In genomic region chr9:31137850-31138160, GRCh38 we compare ENCODE assay signal across 23 cellular contexts.
A peak's percentile ranks its signal among the peaks of the same experiment; 100 is the strongest.
DNase-seq lines count a peak whose midpoint lies in the region; ATAC-seq and TF ChIP-seq lines count a peak whose summit lies in the region.
"Had no signal": no experiment of that assay in that cellular context is flagged by ENCODE, and none has a peak within 500 bp of the region (broad histone marks: within the 10 kb centered on the region; RNA-seq: fewer than 3 reads in every experiment).

No MANE protein-coding gene starts in this region.

- H3K9me3 ChIP-seq in HCT116 (ENCODE audit: control insufficient read depth in 1 of 2, insufficient read depth in 1 of 2, low read depth in 1 of 2, low read length in 2 of 2), result no peaks in the 10 kb centered on the region
- H3K9me3 ChIP-seq in osteoblast (ENCODE audit: low read depth, low read length), result no peaks in the 10 kb centered on the region
- no peaks in the 10 kb centered on the region for H3K9me3 ChIP-seq in stomach
- H3K9me3 ChIP-seq in heart right ventricle, result no peaks in the 10 kb centered on the region
- H3K9me3 ChIP-seq: SK-N-SH had no signal

- in situ Hi-C loops in SK-MEL-5 (cut with HindIII; ENCODE audit: low pct_unique_long_range_greater_than_20kb, low sequenced_read_pairs), result no loop called here

- CTCF ChIA-PET in HCT116 (lab: Charles Lee), result no interaction called here

- BruUV-seq in HCT116 (replicated peaks; lab: Mats Ljungman, UMichigan), result no TSS peak

- TF ChIP-seq CTCF in HCT116 (IDR thresholded peaks at IDR 0.05 in 2 of 3, conservative IDR thresholded peaks at IDR 0.05 in 1 of 3; ENCODE audit: borderline replicate concordance in 1 of 3, insufficient read depth in 1 of 3, low read depth in 2 of 3, low read length in 2 of 3), result no peak
- no peak for TF ChIP-seq CTCF in fibroblast of the aortic adventitia (IDR thresholded peaks at IDR 0.05; ENCODE audit: insufficient read depth, low read length)
- no peak for TF ChIP-seq CTCF in osteoblast (IDR thresholded peaks at IDR 0.05; ENCODE audit: extremely low read depth, low read depth, low read length)
- TF ChIP-seq CTCF in stomach (IDR thresholded peaks at IDR 0.05), result no peak
- no peak for TF ChIP-seq CTCF in heart right ventricle (IDR thresholded peaks at IDR 0.05)

- no peak for TF ChIP-seq RAD21 in HCT116 (IDR thresholded peaks at IDR 0.05; ENCODE audit: low read depth)

- no peak overlapping the region for H3K4me3 ChIP-seq in HCT116 (replicated peaks in 1 of 2; ENCODE audit: low read depth in 1 of 2, low read length in 2 of 2)
- H3K4me3 ChIP-seq in fibroblast of the aortic adventitia (ENCODE audit: low read depth, low read length), result no peak overlapping the region
- no peak overlapping the region for H3K4me3 ChIP-seq in osteoblast (ENCODE audit: insufficient read depth, low read length)
- H3K4me3 ChIP-seq in stomach, result no peak overlapping the region
- no peak overlapping the region for H3K4me3 ChIP-seq in heart right ventricle

- ATAC-seq in HCT116 (peak; percentile 47), heart right ventricle (no peak)
- ATAC-seq: activated CD8-positive, alpha-beta memory T cell treated with anti-CD3 and anti-CD28 coated beads, Interleukin-2, amount 10 ng/mL, durations not matched to agents 7 days and 5 days had no signal

- no peak for TF ChIP-seq EP300 in stomach (IDR thresholded peaks at IDR 0.05)

- H4K20me1 ChIP-seq in HCT116 (ENCODE audit: insufficient read depth) (no peaks in the 10 kb centered on the region), osteoblast (ENCODE audit: insufficient read depth, low read length) (no peaks in the 10 kb centered on the region)

- H3K36me3 ChIP-seq in HCT116 (ENCODE audit: control insufficient read depth in 1 of 2, insufficient read depth in 2 of 2, low read length in 2 of 2) (no peaks in the 10 kb centered on the region), osteoblast (ENCODE audit: insufficient read depth, low read length) (no peaks in the 10 kb centered on the region), stomach (no peaks in the 10 kb centered on the region), heart right ventricle (no peaks in the 10 kb centered on the region)

- H3K27ac ChIP-seq in HCT116 (ENCODE audit: low read depth, low read length) (no peak overlapping the region), osteoblast (ENCODE audit: low read depth, low read length) (peak overlapping the region; percentile 66), stomach (peak overlapping the region in 2 of 5 donors; percentile 4 to 69), heart right ventricle (no peak overlapping the region)
- H3K27ac ChIP-seq: KMS-11, VCaP had no signal

- intact Hi-C loops in HCT116 (cut with micrococcal nuclease), result no loop called here
- intact Hi-C loops in stomach (cut with DNase I; ENCODE audit: low total_unique reads), result no loop called here
- intact Hi-C loops in heart right ventricle (cut with DNase I), result no loop called here

- peak overlapping the region; percentile 38 for H3K4me2 ChIP-seq in HCT116 (ENCODE audit: low read length)
- no peak overlapping the region for H3K4me2 ChIP-seq in osteoblast (ENCODE audit: insufficient read depth, low read length)
- H3K4me2 ChIP-seq: SK-N-SH had no signal

- TF ChIP-seq POLR2A in HCT116 (IDR thresholded peaks at IDR 0.05; ENCODE audit: borderline replicate concordance, extremely low read depth, insufficient read depth, insufficient read length) (no peak), stomach (IDR thresholded peaks at IDR 0.05) (no peak)

- DNase-seq in HCT116 (ENCODE audit: low read depth, low spot score) (no peak), SK-MEL-5 (ENCODE audit: low read depth, low spot score) (peak; percentile 42), fibroblast of the aortic adventitia (ENCODE audit: low read depth) (peak; percentile 1), osteoblast (ENCODE audit: insufficient read length, low spot score, missing footprints) (no peak), stomach (no peak), NCI-H524 treated with DMSO at 0.1 percent for 48 hours (lab: John Stamatoyannopoulos, UW) (no peak), NCI-H2196 treated with DMSO at 0.1 percent for 48 hours (lab: John Stamatoyannopoulos, UW; ENCODE audit: unreplicated experiment) (no peak), heart right ventricle (no peak)
- DNase-seq: activated CD4-positive, alpha-beta T cell treated with anti-CD3 and anti-CD28 coated beads for 48 hours; activated CD8-positive, alpha-beta memory T cell treated with anti-CD3 and anti-CD28 coated beads, Interleukin-2, amount 10 ng/mL, durations not matched to agents 7 days and 5 days; activated naive CD4-positive, alpha-beta T cell treated with anti-CD3 and anti-CD28 coated beads, Interleukin-2, amount 10 ng/mL, durations not matched to agents 7 days and 5 days; amygdala; CD4-positive, alpha-beta memory T cell; dermis blood vessel endothelial cell; hippocampal formation; immature natural killer cell; NCI-H1694; NCI-H2171; NCI-H526; SK-N-SH; stimulated activated CD8-positive, alpha-beta memory T cell treated with anti-CD3 and anti-CD28 coated beads, Interleukin-4, amount 100 ng/mL, for 48 hours had no signal

- H3K27me3 ChIP-seq in HCT116 (ENCODE audit: insufficient read depth, low read length), result no peaks in the 10 kb centered on the region
- no peaks in the 10 kb centered on the region for H3K27me3 ChIP-seq in osteoblast (ENCODE audit: insufficient read depth, low read length)
- H3K27me3 ChIP-seq in stomach, result no peaks in the 10 kb centered on the region
- no peaks in the 10 kb centered on the region for H3K27me3 ChIP-seq in heart right ventricle

- POLR2A ChIA-PET in HCT116 (lab: Charles Lee), result no interaction called here

- H3K9me2 ChIP-seq in HCT116 (ENCODE audit: insufficient read depth), result no peaks in the 10 kb centered on the region
- H3K9me2 ChIP-seq: SK-N-SH had no signal

- H3K9ac ChIP-seq in HCT116 (ENCODE audit: low read length), result no peak overlapping the region
- H3K9ac ChIP-seq: KMS-11, SK-N-SH had no signal

- no peaks in the 10 kb centered on the region for H3K79me2 ChIP-seq in HCT116 (ENCODE audit: insufficient read depth, low read length)
- no peaks in the 10 kb centered on the region for H3K79me2 ChIP-seq in osteoblast (ENCODE audit: insufficient read depth, low read length)

- H3K4me1 ChIP-seq in HCT116 (ENCODE audit: control insufficient read depth in 1 of 2, insufficient read depth in 2 of 2, low read length in 2 of 2) (peaks cover 11 to 15% of the 10 kb centered on the region in 2 experiments; a peak in 3 of 4 replicates), osteoblast (ENCODE audit: insufficient read depth, low read length) (peaks cover 8% of the 10 kb centered on the region), stomach (peaks cover 0 to 10% (median 0%) of the 10 kb centered on the region in 4 donors), heart right ventricle (no peaks in the 10 kb centered on the region)

- H2AFZ ChIP-seq in HCT116 (ENCODE audit: low read depth, low read length, poor library complexity, severe bottlenecking) (no peak overlapping the region), osteoblast (ENCODE audit: low read length) (no peak overlapping the region)

- RAD21 ChIA-PET in HCT116 (lab: Charles Lee; ENCODE audit: low non-redundant PET in 1 of 2, low total read pairs in 2 of 2, uncharacterized antibody in 2 of 2, unreplicated experiment in 2 of 2), result no interaction called here

TF ChIP-seq in HCT116, 20 proteins besides CTCF, POLR2A, EP300 and RAD21:
- TF ChIP-seq EGR1 (IDR thresholded peaks at IDR 0.05; ENCODE audit: low read depth) (no peak), JUND (IDR thresholded peaks at IDR 0.05) (no peak), CBX3 (IDR thresholded peaks at IDR 0.05; ENCODE audit: low read depth) (no peak), YY1 (IDR thresholded peaks at IDR 0.05; ENCODE audit: extremely low read depth, insufficient replicate concordance, low read depth, low read length) (no peak), TCF7L2 (IDR thresholded peaks at IDR 0.05; ENCODE audit: borderline replicate concordance, extremely low read depth, insufficient read depth, insufficient read length) (no peak), EZH2 (IDR thresholded peaks at IDR 0.05) (no peak), SIN3A (IDR thresholded peaks at IDR 0.05; ENCODE audit: low read depth) (no peak), MAX (IDR thresholded peaks at IDR 0.05) (no peak), SRF (IDR thresholded peaks at IDR 0.05; ENCODE audit: low read depth) (no peak), ELF1 (IDR thresholded peaks at IDR 0.05; ENCODE audit: borderline replicate concordance, low read depth) (no peak), ZNF274 (IDR thresholded peaks at IDR 0.05; ENCODE audit: low read depth, low read length) (no peak), POLR2AphosphoS5 (IDR thresholded peaks at IDR 0.05; ENCODE audit: low read depth, low read length) (no peak), ZFX (IDR thresholded peaks at IDR 0.05) (no peak)
- TF ChIP-seq, protein P1, sequence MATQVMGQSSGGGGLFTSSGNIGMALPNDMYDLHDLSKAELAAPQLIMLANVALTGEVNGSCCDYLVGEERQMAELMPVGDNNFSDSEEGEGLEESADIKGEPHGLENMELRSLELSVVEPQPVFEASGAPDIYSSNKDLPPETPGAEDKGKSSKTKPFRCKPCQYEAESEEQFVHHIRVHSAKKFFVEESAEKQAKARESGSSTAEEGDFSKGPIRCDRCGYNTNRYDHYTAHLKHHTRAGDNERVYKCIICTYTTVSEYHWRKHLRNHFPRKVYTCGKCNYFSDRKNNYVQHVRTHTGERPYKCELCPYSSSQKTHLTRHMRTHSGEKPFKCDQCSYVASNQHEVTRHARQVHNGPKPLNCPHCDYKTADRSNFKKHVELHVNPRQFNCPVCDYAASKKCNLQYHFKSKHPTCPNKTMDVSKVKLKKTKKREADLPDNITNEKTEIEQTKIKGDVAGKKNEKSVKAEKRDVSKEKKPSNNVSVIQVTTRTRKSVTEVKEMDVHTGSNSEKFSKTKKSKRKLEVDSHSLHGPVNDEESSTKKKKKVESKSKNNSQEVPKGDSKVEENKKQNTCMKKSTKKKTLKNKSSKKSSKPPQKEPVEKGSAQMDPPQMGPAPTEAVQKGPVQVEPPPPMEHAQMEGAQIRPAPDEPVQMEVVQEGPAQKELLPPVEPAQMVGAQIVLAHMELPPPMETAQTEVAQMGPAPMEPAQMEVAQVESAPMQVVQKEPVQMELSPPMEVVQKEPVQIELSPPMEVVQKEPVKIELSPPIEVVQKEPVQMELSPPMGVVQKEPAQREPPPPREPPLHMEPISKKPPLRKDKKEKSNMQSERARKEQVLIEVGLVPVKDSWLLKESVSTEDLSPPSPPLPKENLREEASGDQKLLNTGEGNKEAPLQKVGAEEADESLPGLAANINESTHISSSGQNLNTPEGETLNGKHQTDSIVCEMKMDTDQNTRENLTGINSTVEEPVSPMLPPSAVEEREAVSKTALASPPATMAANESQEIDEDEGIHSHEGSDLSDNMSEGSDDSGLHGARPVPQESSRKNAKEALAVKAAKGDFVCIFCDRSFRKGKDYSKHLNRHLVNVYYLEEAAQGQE (IDR thresholded peaks at IDR 0.05; ENCODE audit: low read depth), result no peak

Comparison
In these comparisons a context has a peak if more than half of its experiments do, and no peak if none do; other contexts are left out.
1. DNase-seq: peak in SK-MEL-5 (single experiment) and fibroblast of the aortic adventitia (single experiment); none in HCT116 (single experiment), osteoblast (single experiment), stomach (single experiment), NCI-H524 treated with DMSO at 0.1 percent for 48 hours (single experiment), NCI-H2196 treated with DMSO at 0.1 percent for 48 hours (single experiment) and heart right ventricle (0 of 2).